In genomic region chr19:17932485-17933338, GRCh38 we compare ENCODE assay signal across 8 cellular contexts. TPM values are rescaled to one million over a fixed set of nuclear protein-coding genes. Genes with fewer than 3 reads are reported as not detected.
A peak's percentile ranks its signal among the peaks of the same experiment; 100 is the strongest.
DNase-seq lines count a peak whose midpoint lies in the region; TF ChIP-seq lines count a peak whose summit lies in the region.

TSS of gene CCDC124 (plus strand) at chr19:17933015. CDS start at chr19:17936421, 3,406 bp downstream.

- H3K9me3 ChIP-seq in HAP-1: no peaks in the 10 kb centered on the region
- H3K9me3 ChIP-seq in MG63: no peaks in the 10 kb centered on the region
- no peaks in the 10 kb centered on the region for H3K9me3 ChIP-seq in SJCRH30 (replicated peaks)
- no peaks in the 10 kb centered on the region for H3K9me3 ChIP-seq in neutrophil

- H3K36me3 ChIP-seq in HAP-1 (replicated peaks) (peaks cover 6% of the 10 kb centered on the region), MG63 (peaks cover 17% of the 10 kb centered on the region), SJCRH30 (no peaks in the 10 kb centered on the region), neutrophil (peaks cover 5% of the 10 kb centered on the region)

- in situ Hi-C loops in HAP-1 (cut with MboI; ENCODE audit: low sequenced_read_pairs): no loop called here

- DNase-seq in GM04503 (ENCODE audit: low read depth) (peak; percentile 46), HAP-1 (ENCODE audit: low spot score in 2 of 2) (peak; percentile 82 to 94), MG63 (peak; percentile 92), SJCRH30 (peak; percentile 93 to 97), foreskin melanocyte (peak; percentile 90)
- peak; percentile 83 for DNase-seq in activated gamma-delta T cell treated with anti-CD3 and anti-CD28 coated beads, Interleukin-2, amount 50 U/mL, for 16 hours (ENCODE audit: low read depth)

- H3K4me3 ChIP-seq in HAP-1 (peak within 1 kb of the TSS; percentile 87), MG63 (peak within 1 kb of the TSS; percentile 93), SJCRH30 (peak within 1 kb of the TSS; percentile 75), neutrophil (ENCODE audit: low read depth in 1 of 2, low read length in 1 of 2) (peak within 1 kb of the TSS; percentile 72 to 83)

- H3K27ac ChIP-seq in SJCRH30 (peak within 1 kb of the TSS; percentile 95), neutrophil (peak within 1 kb of the TSS; percentile 90)

- H3K4me1 ChIP-seq in HAP-1 (peaks cover 14% of the 10 kb centered on the region), SJCRH30 (no peaks in the 10 kb centered on the region), neutrophil (ENCODE audit: control insufficient read depth in 1 of 2, insufficient read depth in 1 of 2, low read depth in 1 of 2, low read length in 1 of 2) (peaks cover 15 to 17% of the 10 kb centered on the region in 2 experiments)

- no peaks in the 10 kb centered on the region for H3K27me3 ChIP-seq in HAP-1 (ENCODE audit: low read depth)
- no peaks in the 10 kb centered on the region for H3K27me3 ChIP-seq in MG63
- H3K27me3 ChIP-seq in SJCRH30: no peaks in the 10 kb centered on the region
- H3K27me3 ChIP-seq in neutrophil: peaks cover 32% of the 10 kb centered on the region

- TF ChIP-seq CTCF in neutrophil (IDR thresholded peaks at IDR 0.05) (peak; percentile 81), subcutaneous adipose tissue (IDR thresholded peaks at IDR 0.05; ENCODE audit: low read depth) (no peak)

RNA-seq across cellular contexts. Expression of gene CCDC124, which starts in this region (rescaled TPM):
- total RNA-seq in MG63 (2014; rRNA removed; shearing (Covaris generic); ENCODE audit: low replicate concordance): 228 and 241 TPM in 2 replicates
- total RNA-seq in SJCRH30 (2014; rRNA removed; shearing (Covaris generic)): 106 and 111 TPM in 2 replicates
- 10 to 100 TPM; 33.4 to 54.3 (median 42.7) TPM for total RNA-seq in subcutaneous adipose tissue

Comparison
In these comparisons a context has a peak if more than half of its experiments do, and no peak if none do; other contexts are left out.
1. Peak in every context shown above with its lines: DNase-seq, H3K4me3 ChIP-seq and H3K27ac ChIP-seq.